ENCODE assay signal across 9 cellular contexts in the genomic region with DNA sequence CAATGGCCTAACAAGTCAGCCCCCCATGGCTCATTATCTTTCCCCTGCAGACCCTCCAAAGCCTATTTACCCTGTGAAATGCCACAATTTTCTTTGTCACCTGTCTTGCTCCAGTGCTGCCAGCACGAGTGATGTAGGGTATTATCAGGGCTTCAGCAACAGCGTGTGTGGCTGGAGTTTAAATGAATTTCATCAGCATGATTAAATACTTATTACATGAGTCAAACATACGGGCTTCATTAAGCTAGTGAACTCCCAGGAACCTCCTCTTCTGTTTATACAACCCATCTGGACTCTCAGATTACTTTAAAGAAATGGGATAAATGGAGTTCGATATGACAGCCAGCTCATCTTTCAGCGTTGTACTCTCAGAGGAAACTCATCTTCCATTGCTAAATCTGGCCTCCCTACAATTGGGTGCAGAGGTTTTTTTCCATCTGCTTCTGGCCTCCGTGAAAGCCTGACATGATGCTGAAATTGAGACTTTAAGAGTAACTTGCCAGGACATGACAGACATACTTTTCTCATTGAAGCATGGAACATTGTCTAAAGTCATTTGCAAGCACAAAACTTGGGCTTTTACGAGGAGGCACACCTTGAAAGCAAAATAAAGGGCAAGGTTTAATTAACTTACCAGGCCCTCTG.
DNase-seq lines count a peak whose midpoint lies in the region; ATAC-seq and TF ChIP-seq lines count a peak whose summit lies in the region.
"Had no signal": no experiment of that assay in that cellular context is flagged by ENCODE, and none has a peak within 500 bp of the region (broad histone marks: within the 10 kb centered on the region; RNA-seq: fewer than 3 reads in every experiment).

No MANE protein-coding gene starts in this region.

- no peaks in the 10 kb centered on the region for H3K27me3 ChIP-seq in suprapubic skin
- no peaks in the 10 kb centered on the region for H3K27me3 ChIP-seq in trophoblast cell (ENCODE audit: insufficient read depth, low read length)

- no peak overlapping the region for H4K8ac ChIP-seq in trophoblast cell (ENCODE audit: low read depth, low read length)

- WGBS in suprapubic skin: 29% methylated on average over 7 of the region's 7 CpGs
- no CpG with 5 or more reads among the region's 7 CpGs for WGBS in trophoblast cell (ENCODE audit: extremely low coverage, insufficient coverage, insufficient read length)

- H3K27ac ChIP-seq in suprapubic skin (peak overlapping the region; percentile 87), trophoblast cell (ENCODE audit: low read depth, low read length) (no peak overlapping the region)

- H3K18ac ChIP-seq in trophoblast cell (ENCODE audit: low read length): no peak overlapping the region

- no peaks in the 10 kb centered on the region for H3K79me2 ChIP-seq in trophoblast cell (ENCODE audit: control insufficient read depth, insufficient read depth, low read length, poor library complexity)

- no peak overlapping the region for H3K4me2 ChIP-seq in trophoblast cell (ENCODE audit: low read length)

- H3K4me3 ChIP-seq in suprapubic skin: no peak overlapping the region
- no peak overlapping the region for H3K4me3 ChIP-seq in trophoblast cell (ENCODE audit: low read depth, low read length)

- H2BK12ac ChIP-seq in trophoblast cell (ENCODE audit: low read length): no peak overlapping the region

- H3K23ac ChIP-seq in trophoblast cell (ENCODE audit: low read length): no peak overlapping the region

- H4K91ac ChIP-seq in trophoblast cell (ENCODE audit: low read depth, low read length): no peak overlapping the region

- H3K36me3 ChIP-seq in suprapubic skin: no peaks in the 10 kb centered on the region
- no peaks in the 10 kb centered on the region for H3K36me3 ChIP-seq in trophoblast cell (ENCODE audit: control insufficient read depth in 1 of 2, insufficient read depth in 2 of 2, low read length in 2 of 2)

- no peak for TF ChIP-seq POLR2A in suprapubic skin (IDR thresholded peaks at IDR 0.05)

- TF ChIP-seq CTCF in suprapubic skin (IDR thresholded peaks at IDR 0.05): no peak

- no peak for TF ChIP-seq EP300 in suprapubic skin (IDR thresholded peaks at IDR 0.05)

- no peak for ATAC-seq in HG03108 (IDR thresholded peaks at IDR 0.05; ENCODE audit: unreplicated experiment)
- ATAC-seq: activated CD8-positive, alpha-beta T cell treated with anti-CD3 and anti-CD28 coated beads for 36 hours had no signal

- H2AK5ac ChIP-seq in trophoblast cell (ENCODE audit: low read length): no peak overlapping the region

- H3K9ac ChIP-seq in trophoblast cell (ENCODE audit: low read length): no peak overlapping the region

- H3K14ac ChIP-seq in trophoblast cell (ENCODE audit: low read length): no peak overlapping the region

- no peak overlapping the region for H4K12ac ChIP-seq in trophoblast cell (ENCODE audit: low read depth, low read length)

- no peak overlapping the region for H2BK5ac ChIP-seq in trophoblast cell (ENCODE audit: low read depth, low read length, poor library complexity)

- H3K4me1 ChIP-seq in suprapubic skin: peaks cover 27% of the 10 kb centered on the region
- peaks cover 0 to 3% of the 10 kb centered on the region in 2 experiments for H3K4me1 ChIP-seq in trophoblast cell (ENCODE audit: control insufficient read depth in 1 of 2, insufficient read depth in 2 of 2, low read length in 2 of 2)

- H3K9me3 ChIP-seq in suprapubic skin (no peaks in the 10 kb centered on the region), trophoblast cell (ENCODE audit: insufficient read depth, low read depth, low read length) (peaks cover 19% of the 10 kb centered on the region)

- DNase-seq in HT1080 (ENCODE audit: low read depth) (peak; percentile 50), amniotic stem cell (lab: John Stamatoyannopoulos, UW) (peak; percentile 79), iris pigment epithelial cell (ENCODE audit: low read depth) (peak; percentile 96), suprapubic skin (ENCODE audit: low spot score in 2 of 2) (no peak), NCI-H1694 treated with DMSO at 0.1 percent for 48 hours (lab: John Stamatoyannopoulos, UW) (no peak), trophoblast cell (no peak)
- no peak for DNase-seq in activated CD8-positive, alpha-beta memory T cell treated with anti-CD3 and anti-CD28 coated beads, Interleukin-2, amount 50 U/mL, for 48 hours
- DNase-seq: activated CD8-positive, alpha-beta T cell treated with anti-CD3 and anti-CD28 coated beads for 36 hours had no signal

- H3K4ac ChIP-seq in trophoblast cell (ENCODE audit: low read depth, low read length): no peak overlapping the region

- no peak overlapping the region for H2AFZ ChIP-seq in trophoblast cell (ENCODE audit: insufficient read depth, low read length, poor library complexity)

- no peak overlapping the region for H2BK120ac ChIP-seq in trophoblast cell (ENCODE audit: insufficient read depth, low read length, poor library complexity)

- H3K79me1 ChIP-seq in trophoblast cell (ENCODE audit: low read length): no peaks in the 10 kb centered on the region

Comparison
In these comparisons a context has a peak if more than half of its experiments do, and no peak if none do; other contexts are left out.
1. DNase-seq: peak in HT1080 (single experiment), amniotic stem cell (single experiment) and iris pigment epithelial cell (single experiment); none in suprapubic skin (0 of 2), NCI-H1694 treated with DMSO at 0.1 percent for 48 hours (single experiment), activated CD8-positive, alpha-beta memory T cell treated with anti-CD3 and anti-CD28 coated beads, Interleukin-2, amount 50 U/mL, for 48 hours (single experiment) and trophoblast cell (0 of 2).